In the genomic region with DNA sequence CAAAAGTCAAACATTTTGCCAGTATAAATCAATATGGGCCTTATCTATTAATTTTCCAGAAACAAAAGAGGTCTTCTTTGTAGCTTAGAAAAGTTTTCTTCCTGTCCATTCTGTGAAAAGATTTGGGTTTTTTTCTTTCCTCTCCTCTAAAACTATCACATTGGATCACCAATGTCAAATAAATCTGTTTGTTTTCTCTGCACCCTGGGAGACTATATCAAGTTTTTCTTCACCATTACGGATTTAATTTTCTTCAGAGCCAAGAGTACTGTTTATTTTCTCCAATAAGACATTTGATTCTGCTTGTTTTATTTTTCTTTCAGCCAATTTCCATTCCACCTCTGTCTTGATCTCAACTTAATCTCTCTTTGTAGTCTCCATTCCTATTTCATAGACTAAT, we compare ENCODE assay signal across 1 cellular context.
TF ChIP-seq lines count a peak whose summit lies in the region.

No MANE protein-coding gene starts in this region.

TF ChIP-seq in GM23338, 12 proteins besides CTCF, POLR2A, EP300 and RAD21:
- TF ChIP-seq, protein P1, sequence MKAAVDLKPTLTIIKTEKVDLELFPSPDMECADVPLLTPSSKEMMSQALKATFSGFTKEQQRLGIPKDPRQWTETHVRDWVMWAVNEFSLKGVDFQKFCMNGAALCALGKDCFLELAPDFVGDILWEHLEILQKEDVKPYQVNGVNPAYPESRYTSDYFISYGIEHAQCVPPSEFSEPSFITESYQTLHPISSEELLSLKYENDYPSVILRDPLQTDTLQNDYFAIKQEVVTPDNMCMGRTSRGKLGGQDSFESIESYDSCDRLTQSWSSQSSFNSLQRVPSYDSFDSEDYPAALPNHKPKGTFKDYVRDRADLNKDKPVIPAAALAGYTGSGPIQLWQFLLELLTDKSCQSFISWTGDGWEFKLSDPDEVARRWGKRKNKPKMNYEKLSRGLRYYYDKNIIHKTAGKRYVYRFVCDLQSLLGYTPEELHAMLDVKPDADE (IDR thresholded peaks at IDR 0.05), result no peak
- TF ChIP-seq NANOG (IDR thresholded peaks at IDR 0.05; ENCODE audit: borderline replicate concordance) (no peak), POLR2AphosphoS5 (IDR thresholded peaks at IDR 0.05; ENCODE audit: low read depth) (no peak), EZH2 (IDR thresholded peaks at IDR 0.05; ENCODE audit: low read depth, unreplicated experiment) (no peak), STAT1 (IDR thresholded peaks at IDR 0.05; ENCODE audit: unreplicated experiment) (no peak), ZNF462 (CRISPR knock-in tag; IDR thresholded peaks at IDR 0.05) (no peak), CREB1 (CRISPR knock-in tag; IDR thresholded peaks at IDR 0.05; ENCODE audit: low read depth) (no peak)
- TF ChIP-seq, protein P2, sequence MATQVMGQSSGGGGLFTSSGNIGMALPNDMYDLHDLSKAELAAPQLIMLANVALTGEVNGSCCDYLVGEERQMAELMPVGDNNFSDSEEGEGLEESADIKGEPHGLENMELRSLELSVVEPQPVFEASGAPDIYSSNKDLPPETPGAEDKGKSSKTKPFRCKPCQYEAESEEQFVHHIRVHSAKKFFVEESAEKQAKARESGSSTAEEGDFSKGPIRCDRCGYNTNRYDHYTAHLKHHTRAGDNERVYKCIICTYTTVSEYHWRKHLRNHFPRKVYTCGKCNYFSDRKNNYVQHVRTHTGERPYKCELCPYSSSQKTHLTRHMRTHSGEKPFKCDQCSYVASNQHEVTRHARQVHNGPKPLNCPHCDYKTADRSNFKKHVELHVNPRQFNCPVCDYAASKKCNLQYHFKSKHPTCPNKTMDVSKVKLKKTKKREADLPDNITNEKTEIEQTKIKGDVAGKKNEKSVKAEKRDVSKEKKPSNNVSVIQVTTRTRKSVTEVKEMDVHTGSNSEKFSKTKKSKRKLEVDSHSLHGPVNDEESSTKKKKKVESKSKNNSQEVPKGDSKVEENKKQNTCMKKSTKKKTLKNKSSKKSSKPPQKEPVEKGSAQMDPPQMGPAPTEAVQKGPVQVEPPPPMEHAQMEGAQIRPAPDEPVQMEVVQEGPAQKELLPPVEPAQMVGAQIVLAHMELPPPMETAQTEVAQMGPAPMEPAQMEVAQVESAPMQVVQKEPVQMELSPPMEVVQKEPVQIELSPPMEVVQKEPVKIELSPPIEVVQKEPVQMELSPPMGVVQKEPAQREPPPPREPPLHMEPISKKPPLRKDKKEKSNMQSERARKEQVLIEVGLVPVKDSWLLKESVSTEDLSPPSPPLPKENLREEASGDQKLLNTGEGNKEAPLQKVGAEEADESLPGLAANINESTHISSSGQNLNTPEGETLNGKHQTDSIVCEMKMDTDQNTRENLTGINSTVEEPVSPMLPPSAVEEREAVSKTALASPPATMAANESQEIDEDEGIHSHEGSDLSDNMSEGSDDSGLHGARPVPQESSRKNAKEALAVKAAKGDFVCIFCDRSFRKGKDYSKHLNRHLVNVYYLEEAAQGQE (IDR thresholded peaks at IDR 0.05; ENCODE audit: unreplicated experiment), result no peak
